ENCODE assay signal across 10 cellular contexts in the genomic region with DNA sequence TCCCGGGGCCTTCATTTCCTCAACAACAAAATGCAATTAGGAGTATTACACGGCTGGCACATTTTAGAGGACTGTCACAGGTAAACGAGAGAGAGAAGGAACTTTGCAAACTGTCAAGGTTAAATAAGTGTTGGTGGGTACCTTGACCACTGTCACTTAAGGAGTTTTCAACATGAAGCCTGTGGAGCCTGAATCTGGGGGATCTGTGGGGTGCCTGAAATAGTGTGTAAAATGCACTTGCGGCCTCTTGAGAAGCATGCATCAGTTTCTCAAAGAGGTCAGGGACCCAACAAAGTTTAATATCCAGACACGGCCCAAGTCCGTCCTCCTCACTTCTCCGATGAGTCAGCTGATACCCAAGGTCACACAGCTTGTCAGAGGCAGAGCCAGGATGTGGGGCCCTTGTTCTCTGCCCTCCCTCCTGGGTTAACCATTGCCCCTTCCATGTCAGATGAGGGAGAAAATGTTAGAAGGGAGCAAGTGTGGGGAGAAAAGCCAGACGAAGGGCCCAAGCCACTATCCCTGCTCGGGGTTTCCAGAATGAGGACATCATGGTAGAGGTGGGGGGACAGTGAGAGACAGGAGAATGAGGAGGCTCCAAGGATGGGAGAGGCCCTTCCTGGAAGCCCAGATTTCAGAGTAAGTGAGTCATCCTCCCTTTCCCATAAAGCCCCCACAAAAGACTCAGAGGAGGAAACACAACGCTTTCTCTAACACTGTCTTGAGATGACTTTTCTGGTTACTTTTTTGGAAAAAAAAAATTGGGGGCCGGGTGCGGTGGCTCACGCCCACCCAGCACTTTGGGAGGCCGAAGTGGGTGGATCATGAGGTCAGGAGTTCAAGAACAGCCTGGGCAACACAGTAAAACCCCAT. TPM values are rescaled to one million over a fixed set of nuclear protein-coding genes. Genes with fewer than 3 reads are reported as not detected.
DNase-seq lines count a peak whose midpoint lies in the region; ATAC-seq and TF ChIP-seq lines count a peak whose summit lies in the region.
"Had no signal": no experiment of that assay in that cellular context is flagged by ENCODE, and none has a peak within 500 bp of the region (broad histone marks: within the 10 kb centered on the region; RNA-seq: fewer than 3 reads in every experiment).

No MANE protein-coding gene starts in this region.

- peak in 1 of 4 donors; percentile 5 for TF ChIP-seq POLR2A in esophagus squamous epithelium (IDR thresholded peaks at IDR 0.05)
- TF ChIP-seq POLR2A in lower leg skin (IDR thresholded peaks at IDR 0.05) = no peak

- H3K4me1 ChIP-seq in esophagus squamous epithelium = peaks cover 50 to 96% (median 51%) of the 10 kb centered on the region in 3 donors
- peaks cover 21% of the 10 kb centered on the region for H3K4me1 ChIP-seq in skeletal muscle satellite cell (ENCODE audit: control insufficient read depth, insufficient read depth, low read length)
- H3K4me1 ChIP-seq in Caco-2 = 0 out of 2 replicates have a peak, but pooled peaks cover 8% of the 10 kb centered on the region

- peaks cover 16% of the 10 kb centered on the region for H3K4me1 Mint-ChIP-seq in Caco-2 (ENCODE audit: low read depth, unreplicated experiment)

- no peaks in the 10 kb centered on the region for H3K9me3 Mint-ChIP-seq in Caco-2 (ENCODE audit: unreplicated experiment)
- H3K9me3 Mint-ChIP-seq: T-cell had no signal

- CTCF ChIA-PET in Caco-2 (lab: Charles Lee) = interaction anchor here (0.6 kb wide), 1 partner anchor 62 kb away, joined by 3 read pairs; no protein-coding TSS in a partner anchor

- H3K36me3 ChIP-seq in esophagus squamous epithelium (peaks cover 0 to 26% (median 7%) of the 10 kb centered on the region in 3 donors), skeletal muscle satellite cell (ENCODE audit: insufficient read depth, low read length) (no peaks in the 10 kb centered on the region), Caco-2 (ENCODE audit: control insufficient read depth, insufficient read depth, low read length) (no peaks in the 10 kb centered on the region)
- H3K36me3 ChIP-seq: thoracic aorta had no signal

- no peak overlapping the region for H3K27ac Mint-ChIP-seq in Caco-2 (ENCODE audit: unreplicated experiment)
- H3K27ac Mint-ChIP-seq: T-cell had no signal

- H3K27me3 Mint-ChIP-seq in Caco-2 (ENCODE audit: insufficient read depth, unreplicated experiment) = no peaks in the 10 kb centered on the region

- POLR2A ChIA-PET in Caco-2 (lab: Charles Lee) = no interaction called here

- DNase-seq in GM03348 (ENCODE audit: low spot score) = peak; percentile 66
- DNase-seq in esophagus squamous epithelium (lab: John Stamatoyannopoulos, UW) = no peak
- no peak for DNase-seq in lower leg skin (ENCODE audit: low spot score in 2 of 2)
- DNase-seq in Caco-2 = no peak
- DNase-seq in NCI-H526 treated with DMSO at 0.1 percent for 48 hours (lab: John Stamatoyannopoulos, UW) = no peak
- no peak for DNase-seq in RPMI8226
- DNase-seq: T-cell had no signal

- H3K36me3 Mint-ChIP-seq in Caco-2 (ENCODE audit: insufficient read depth, unreplicated experiment) = peaks cover 68% of the 10 kb centered on the region
- H3K36me3 Mint-ChIP-seq: T-cell had no signal

- peak overlapping the region; percentile 15 for H3K9ac ChIP-seq in skeletal muscle satellite cell (ENCODE audit: low read depth, low read length)

- H3K27ac ChIP-seq in esophagus squamous epithelium = peak overlapping the region; percentile 88 to 92 (median 90)
- H3K27ac ChIP-seq: thoracic aorta had no signal

- 17 to 31% methylated on average over 13 to 14 of the region's 14 CpGs for WGBS in esophagus squamous epithelium, 2 donors
- WGBS in lower leg skin, 2 donors = 52 to 53% methylated on average over 14 of the region's 14 CpGs

- H3K4me3 ChIP-seq in esophagus squamous epithelium (no peak overlapping the region), skeletal muscle satellite cell (ENCODE audit: low read length) (no peak overlapping the region), lower leg skin (ENCODE audit: low read depth, poor library complexity, severe bottlenecking) (no peak overlapping the region), Caco-2 (ENCODE audit: low read depth, low read length) (no peak overlapping the region)
- H3K4me3 ChIP-seq: thoracic aorta had no signal

- peak; percentile 34; the same call in 2 of the 3 replicates for ATAC-seq in SK-N-SH treated with all-trans-retinoic acid at 6 μM for 48 hours
- ATAC-seq: T-cell had no signal

- H3K4me2 ChIP-seq in skeletal muscle satellite cell (ENCODE audit: low read length) = peak overlapping the region; percentile 58

- H3K27me3 ChIP-seq in esophagus squamous epithelium = no peaks in the 10 kb centered on the region
- no peaks in the 10 kb centered on the region for H3K27me3 ChIP-seq in skeletal muscle satellite cell (ENCODE audit: control insufficient read depth, insufficient read depth, low read length)
- no peaks in the 10 kb centered on the region for H3K27me3 ChIP-seq in Caco-2 (replicated peaks; ENCODE audit: control insufficient read depth, insufficient read depth, low read length)

- no peak overlapping the region for H3K4me3 Mint-ChIP-seq in Caco-2 (ENCODE audit: unreplicated experiment)
- H3K4me3 Mint-ChIP-seq: T-cell had no signal

- H3K9me3 ChIP-seq in esophagus squamous epithelium = no peaks in the 10 kb centered on the region
- H3K9me3 ChIP-seq in skeletal muscle satellite cell (replicated peaks; ENCODE audit: low read length) = no peaks in the 10 kb centered on the region
- H3K9me3 ChIP-seq in Caco-2 = no peaks in the 10 kb centered on the region
- H3K9me3 ChIP-seq: thoracic aorta had no signal

- intact Hi-C loops in esophagus squamous epithelium (cut with DNase I) (no loop called here), lower leg skin (cut with DNase I; ENCODE audit: low total_unique reads) (no loop called here), Caco-2 (cut with micrococcal nuclease; ENCODE audit: unreplicated experiment) (no loop called here)

- TF ChIP-seq CTCF in esophagus squamous epithelium (IDR thresholded peaks at IDR 0.05) (no peak), lower leg skin (IDR thresholded peaks at IDR 0.05) (no peak), Caco-2 (IDR thresholded peaks at IDR 0.05; ENCODE audit: insufficient read depth in 1 of 2, low read depth in 1 of 2, low read length in 1 of 2, severe bottlenecking in 1 of 2, unreplicated experiment in 1 of 2) (no peak)

- no TSS peak for BruUV-seq in Caco-2 (replicated peaks; lab: Mats Ljungman, UMichigan)

TF ChIP-seq in SK-N-SH treated with all-trans-retinoic acid at 6 μM for 48 hours, 23 proteins besides CTCF, POLR2A, EP300 and RAD21 (continues in another document):
- TF ChIP-seq BACH2 (CRISPR knock-in tag; IDR thresholded peaks at IDR 0.05; ENCODE audit: borderline replicate concordance) = no peak
- TF ChIP-seq ZFP3 (CRISPR knock-in tag; IDR thresholded peaks at IDR 0.05) = no peak
- no peak for TF ChIP-seq CSDC2 (CRISPR knock-in tag; IDR thresholded peaks at IDR 0.05)
- TF ChIP-seq ARNTL (CRISPR knock-in tag; IDR thresholded peaks at IDR 0.05; ENCODE audit: borderline replicate concordance, low read depth) = no peak
- TF ChIP-seq, protein P1, sequence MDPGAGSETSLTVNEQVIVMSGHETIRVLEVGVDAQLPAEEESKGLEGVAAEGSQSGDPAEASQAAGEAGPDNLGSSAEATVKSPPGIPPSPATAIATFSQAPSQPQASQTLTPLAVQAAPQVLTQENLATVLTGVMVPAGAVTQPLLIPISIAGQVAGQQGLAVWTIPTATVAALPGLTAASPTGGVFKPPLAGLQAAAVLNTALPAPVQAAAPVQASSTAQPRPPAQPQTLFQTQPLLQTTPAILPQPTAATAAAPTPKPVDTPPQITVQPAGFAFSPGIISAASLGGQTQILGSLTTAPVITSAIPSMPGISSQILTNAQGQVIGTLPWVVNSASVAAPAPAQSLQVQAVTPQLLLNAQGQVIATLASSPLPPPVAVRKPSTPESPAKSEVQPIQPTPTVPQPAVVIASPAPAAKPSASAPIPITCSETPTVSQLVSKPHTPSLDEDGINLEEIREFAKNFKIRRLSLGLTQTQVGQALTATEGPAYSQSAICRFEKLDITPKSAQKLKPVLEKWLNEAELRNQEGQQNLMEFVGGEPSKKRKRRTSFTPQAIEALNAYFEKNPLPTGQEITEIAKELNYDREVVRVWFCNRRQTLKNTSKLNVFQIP (CRISPR knock-in tag; IDR thresholded peaks at IDR 0.05; ENCODE audit: borderline replicate concordance, low read depth) = no peak
- no peak for TF ChIP-seq TOX (CRISPR knock-in tag; IDR thresholded peaks at IDR 0.05; ENCODE audit: borderline replicate concordance)
- no peak for TF ChIP-seq CREB5 (CRISPR knock-in tag; IDR thresholded peaks at IDR 0.05; ENCODE audit: low read depth)
- no peak for TF ChIP-seq ZC3H10 (CRISPR knock-in tag; IDR thresholded peaks at IDR 0.05)
- no peak for TF ChIP-seq SNAI2 (CRISPR knock-in tag; IDR thresholded peaks at IDR 0.05)
- TF ChIP-seq ZFP30 (CRISPR knock-in tag; IDR thresholded peaks at IDR 0.05) = no peak
- TF ChIP-seq ZNF70 (CRISPR knock-in tag; IDR thresholded peaks at IDR 0.05) = no peak
- no peak for TF ChIP-seq TCF4 (CRISPR knock-in tag; IDR thresholded peaks at IDR 0.05; ENCODE audit: borderline replicate concordance)

RNA-seq across cellular contexts. Expression of gene C6orf132, which starts 42.2 kb away (rescaled TPM):
- total RNA-seq in esophagus squamous epithelium (100 to 1,000 TPM in 3 of 4 donors, 10 to 100 TPM in 1; 87.8 to 254 (median 142) TPM), lower leg skin (100 to 1,000 TPM; 106 to 200 (median 137) TPM), Caco-2 (2022) (56.2 and 61.2 TPM in 2 replicates)
- total RNA-seq in skeletal muscle satellite cell (2012; rRNA removed) = 4.3 and 5.5 TPM in 2 replicates

RNA-seq across cellular contexts. Expression of gene TAF8, which starts 49.9 kb away (rescaled TPM):
- total RNA-seq in esophagus squamous epithelium (10 to 100 TPM in 3 of 4 donors, 1 to 10 TPM in 1; 6.0 to 33.2 (median 10.8) TPM), lower leg skin (10 to 100 TPM; 15.8 to 24.0 (median 18.9) TPM), Caco-2 (2022) (35.0 and 37.7 TPM in 2 replicates)
- 14.4 and 15.7 TPM in 2 replicates for total RNA-seq in skeletal muscle satellite cell (2012; rRNA removed)
